ENCODE assay signal across 23 cellular contexts in genomic region chr5:172751761-172752510, GRCh38. TPM values are rescaled to one million over a fixed set of nuclear protein-coding genes. Genes with fewer than 3 reads are reported as not detected.
A peak's percentile ranks its signal among the peaks of the same experiment; 100 is the strongest.
DNase-seq lines count a peak whose midpoint lies in the region; ATAC-seq and TF ChIP-seq lines count a peak whose summit lies in the region.
"Had no signal": no experiment of that assay in that cellular context is flagged by ENCODE, and none has a peak within 500 bp of the region (broad histone marks: within the 10 kb centered on the region; RNA-seq: fewer than 3 reads in every experiment).

No MANE protein-coding gene starts in this region.

- TF ChIP-seq POLR2A in breast epithelium (IDR thresholded peaks at IDR 0.05): no peak

- intact Hi-C loops in Right ventricle myocardium superior (cut with DNase I) (no loop called here), tibial artery (cut with DNase I; ENCODE audit: low total_unique reads) (no loop called here), breast epithelium (cut with DNase I; ENCODE audit: low total_unique reads) (no loop called here)

- H3K27me3 ChIP-seq in neural progenitor cell (peaks cover 5% of the 10 kb centered on the region), tibial artery (no peaks in the 10 kb centered on the region), breast epithelium (no peaks in the 10 kb centered on the region)
- H3K27me3 ChIP-seq: adrenal gland, cardiac muscle cell, left lung had no signal

- H4K20me1 ChIP-seq in neural progenitor cell (ENCODE audit: low read depth): no peaks in the 10 kb centered on the region

- H3K4me1 ChIP-seq in neural progenitor cell (no peaks in the 10 kb centered on the region), tibial artery (peaks cover 0 to 47% (median 34%) of the 10 kb centered on the region in 4 donors), breast epithelium (no peaks in the 10 kb centered on the region)
- H3K4me1 ChIP-seq: adrenal gland, prostate gland had no signal

- no peak overlapping the region for H2AFZ ChIP-seq in neural progenitor cell (replicated peaks)

- H3K27ac ChIP-seq in neural progenitor cell: no peak overlapping the region
- H3K27ac ChIP-seq in tibial artery: peak overlapping the region; percentile 90 to 92
- H3K27ac ChIP-seq in breast epithelium: peak overlapping the region in 1 of 2 donors; percentile 21
- H3K27ac ChIP-seq: adrenal gland, cardiac muscle cell, prostate gland, SK-N-MC had no signal

- no peaks in the 10 kb centered on the region for H3F3A ChIP-seq in neural progenitor cell (ENCODE audit: low read depth)

- H3K4me3 ChIP-seq in neural progenitor cell (no peak overlapping the region), tibial artery (no peak overlapping the region), breast epithelium (no peak overlapping the region)
- H3K4me3 ChIP-seq: adrenal gland, cardiac muscle cell, left lung, prostate gland, SK-N-MC, smooth muscle cell had no signal

- no peaks in the 10 kb centered on the region for H3K4me1 Mint-ChIP-seq in activated T-helper 17 cell treated with anti-CD3 and anti-CD28 coated beads, Interleukin-2, amount 50 U/mL, for 72 hours
- H3K4me1 Mint-ChIP-seq in neural progenitor cell: peaks cover 3% of the 10 kb centered on the region
- peaks cover 5% of the 10 kb centered on the region for H3K4me1 Mint-ChIP-seq in activated CD8-positive, alpha-beta memory T cell treated with anti-CD3 and anti-CD28 coated beads, Interleukin-2, amount 10 ng/mL, durations not matched to agents 7 days and 5 days
- H3K4me1 Mint-ChIP-seq: CD8-positive, alpha-beta memory T cell had no signal

- no peaks in the 10 kb centered on the region for H3K27me3 Mint-ChIP-seq in activated T-helper 17 cell treated with anti-CD3 and anti-CD28 coated beads, Interleukin-2, amount 50 U/mL, for 72 hours
- H3K27me3 Mint-ChIP-seq in neural progenitor cell (ENCODE audit: insufficient read depth, low read depth): peaks cover 4% of the 10 kb centered on the region
- no peaks in the 10 kb centered on the region for H3K27me3 Mint-ChIP-seq in activated CD8-positive, alpha-beta memory T cell treated with anti-CD3 and anti-CD28 coated beads, Interleukin-2, amount 10 ng/mL, durations not matched to agents 7 days and 5 days
- H3K27me3 Mint-ChIP-seq: stimulated activated naive CD8-positive, alpha-beta T cell treated with anti-CD3 and anti-CD28 coated beads, Interleukin-15, amount 100 ng/mL, for 72 hours had no signal

- no peaks in the 10 kb centered on the region for H3K36me3 ChIP-seq in neural progenitor cell
- H3K36me3 ChIP-seq in tibial artery: no peaks in the 10 kb centered on the region
- no peaks in the 10 kb centered on the region for H3K36me3 ChIP-seq in breast epithelium
- H3K36me3 ChIP-seq: adrenal gland, cardiac muscle cell, left lung, prostate gland had no signal

- no peak overlapping the region for H3K4me2 ChIP-seq in neural progenitor cell
- H3K4me2 ChIP-seq: smooth muscle cell had no signal

- H3K79me2 ChIP-seq in neural progenitor cell (ENCODE audit: low read depth): no peaks in the 10 kb centered on the region

- no peak for ATAC-seq in activated T-helper 17 cell treated with anti-CD3 and anti-CD28 coated beads, Interleukin-2, amount 50 U/mL, for 72 hours (replicated peaks)
- peak; percentile 53 for ATAC-seq in Right ventricle myocardium superior (ENCODE audit: poor library complexity)
- no peak for ATAC-seq in activated CD8-positive, alpha-beta memory T cell treated with anti-CD3 and anti-CD28 coated beads, Interleukin-2, amount 10 ng/mL, durations not matched to agents 7 days and 5 days
- ATAC-seq: left lung; stimulated activated naive CD8-positive, alpha-beta T cell treated with anti-CD3 and anti-CD28 coated beads, Interleukin-15, amount 100 ng/mL, for 72 hours had no signal

- no peak overlapping the region for H3K4me3 Mint-ChIP-seq in activated T-helper 17 cell treated with anti-CD3 and anti-CD28 coated beads, Interleukin-2, amount 50 U/mL, for 72 hours
- H3K4me3 Mint-ChIP-seq in neural progenitor cell: no peak overlapping the region
- H3K4me3 Mint-ChIP-seq in activated CD8-positive, alpha-beta memory T cell treated with anti-CD3 and anti-CD28 coated beads, Interleukin-2, amount 10 ng/mL, durations not matched to agents 7 days and 5 days: no peak overlapping the region
- H3K4me3 Mint-ChIP-seq: CD8-positive, alpha-beta memory T cell; stimulated activated naive CD8-positive, alpha-beta T cell treated with anti-CD3 and anti-CD28 coated beads, Interleukin-15, amount 100 ng/mL, for 72 hours had no signal

- no peaks in the 10 kb centered on the region for H3K36me3 Mint-ChIP-seq in activated T-helper 17 cell treated with anti-CD3 and anti-CD28 coated beads, Interleukin-2, amount 50 U/mL, for 72 hours (ENCODE audit: low read depth)
- no peaks in the 10 kb centered on the region for H3K36me3 Mint-ChIP-seq in neural progenitor cell
- no peaks in the 10 kb centered on the region for H3K36me3 Mint-ChIP-seq in activated CD8-positive, alpha-beta memory T cell treated with anti-CD3 and anti-CD28 coated beads, Interleukin-2, amount 10 ng/mL, durations not matched to agents 7 days and 5 days
- H3K36me3 Mint-ChIP-seq: CD8-positive, alpha-beta memory T cell had no signal

- H3K27ac Mint-ChIP-seq in activated T-helper 17 cell treated with anti-CD3 and anti-CD28 coated beads, Interleukin-2, amount 50 U/mL, for 72 hours: peak overlapping the region; percentile 9
- H3K27ac Mint-ChIP-seq in neural progenitor cell: peak overlapping the region; percentile 12
- no peak overlapping the region for H3K27ac Mint-ChIP-seq in activated CD8-positive, alpha-beta memory T cell treated with anti-CD3 and anti-CD28 coated beads, Interleukin-2, amount 10 ng/mL, durations not matched to agents 7 days and 5 days

- no peak overlapping the region for H3K9ac ChIP-seq in neural progenitor cell

- no peak for TF ChIP-seq CTCF in neural progenitor cell (IDR thresholded peaks at IDR 0.05)
- TF ChIP-seq CTCF in tibial artery (IDR thresholded peaks at IDR 0.05): no peak
- no peak for TF ChIP-seq CTCF in breast epithelium (IDR thresholded peaks at IDR 0.05)

- CTCF ChIA-PET in activated CD8-positive, alpha-beta memory T cell treated with anti-CD3 and anti-CD28 coated beads, Interleukin-2, amount 10 ng/mL, durations not matched to agents 7 days and 5 days (lab: Charles Lee): interaction anchor here (0.8 kb wide), 1 partner anchor 207 kb away, joined by 3 read pairs; no protein-coding TSS in a partner anchor

- DNase-seq in Right ventricle myocardium superior (peak; percentile 75), neural progenitor cell (ENCODE audit: low spot score) (no peak), tibial artery (no peak), breast epithelium (ENCODE audit: low spot score in 2 of 2) (no peak), NCI-H1105 treated with DMSO at 0.1 percent for 48 hours (lab: John Stamatoyannopoulos, UW) (no peak)
- no peak for DNase-seq in activated CD8-positive, alpha-beta memory T cell treated with anti-CD3 and anti-CD28 coated beads, Interleukin-2, amount 10 ng/mL, durations not matched to agents 7 days and 5 days
- DNase-seq: activated CD4-positive, alpha-beta T cell treated with anti-CD3 and anti-CD28 coated beads, Interleukin-2, amount 50 U/mL, for 4 hours; activated T-cell treated with anti-CD3 and anti-CD28 coated beads for 4 hours; CD8-positive, alpha-beta memory T cell; DMS153; HCEC 1CT; left lung; NCI-H146; NCI-H2171; NCI-H526; stimulated activated CD4-positive, alpha-beta T cell treated with anti-CD3 and anti-CD28 coated beads, Interleukin-4, amount 100 ng/mL, for 1 hour; stimulated activated naive CD8-positive, alpha-beta T cell treated with anti-CD3 and anti-CD28 coated beads, Interleukin-15, amount 100 ng/mL, for 72 hours had no signal

- H3K9me3 Mint-ChIP-seq in activated T-helper 17 cell treated with anti-CD3 and anti-CD28 coated beads, Interleukin-2, amount 50 U/mL, for 72 hours: no peaks in the 10 kb centered on the region
- H3K9me3 Mint-ChIP-seq in neural progenitor cell: peaks cover 7% of the 10 kb centered on the region
- H3K9me3 Mint-ChIP-seq in activated CD8-positive, alpha-beta memory T cell treated with anti-CD3 and anti-CD28 coated beads, Interleukin-2, amount 10 ng/mL, durations not matched to agents 7 days and 5 days (ENCODE audit: low read depth): no peaks in the 10 kb centered on the region

- peaks cover 3% of the 10 kb centered on the region for H3K9me3 ChIP-seq in neural progenitor cell (ENCODE audit: low read depth)
- no peaks in the 10 kb centered on the region for H3K9me3 ChIP-seq in tibial artery
- H3K9me3 ChIP-seq in breast epithelium: no peaks in the 10 kb centered on the region
- H3K9me3 ChIP-seq: adrenal gland, prostate gland had no signal

RNA-seq across cellular contexts. Expression of gene DUSP1, which starts 19.1 kb away (rescaled TPM):
- total RNA-seq in activated T-helper 17 cell treated with anti-CD3 and anti-CD28 coated beads, Interleukin-2, amount 50 U/mL, for 72 hours: 10 to 100 TPM; 18.3 to 24.6 TPM
- total RNA-seq in Right ventricle myocardium superior (122 TPM), neural progenitor cell (ENCODE audit: low replicate concordance) (4.2 and 12.8 TPM in 2 replicates), breast epithelium (1,000 to 10,000 TPM in 2 of 3 donors, 100 to 1,000 TPM in 1; 752 to 1,562 (median 1,015) TPM)
- 10 to 100 TPM in 1 of 2 experiments, 1 to 10 TPM in 1; 6.5 to 32.5 TPM for total RNA-seq in activated CD8-positive, alpha-beta memory T cell treated with anti-CD3 and anti-CD28 coated beads, Interleukin-2, amount 10 ng/mL, durations not matched to agents 7 days and 5 days
